8 cellular contexts compared by ENCODE assay signal in genomic region chr4:76147454-76148141, GRCh38. TPM values are rescaled to one million over a fixed set of nuclear protein-coding genes. Genes with fewer than 3 reads are reported as not detected.
DNase-seq lines count a peak whose midpoint lies in the region; TF ChIP-seq lines count a peak whose summit lies in the region.

No MANE protein-coding gene starts in this region.

- H4K91ac ChIP-seq in trophoblast cell (ENCODE audit: low read depth, low read length) = peak overlapping the region; percentile 72

- H3K27ac Mint-ChIP-seq in activated naive CD8-positive, alpha-beta T cell treated with anti-CD3 and anti-CD28 coated beads for 36 hours = peak overlapping the region; percentile 94

- no peaks in the 10 kb centered on the region for H3K9me2 ChIP-seq in GM23248 (ENCODE audit: insufficient read depth)

- H3K27me3 ChIP-seq in GM23248 (replicated peaks; ENCODE audit: insufficient read depth) (no peaks in the 10 kb centered on the region), cardiac muscle cell (no peaks in the 10 kb centered on the region), trophoblast cell (ENCODE audit: insufficient read depth, low read length) (no peaks in the 10 kb centered on the region)

- H3K79me2 ChIP-seq in GM23248 (ENCODE audit: insufficient read depth) = peaks cover 71% of the 10 kb centered on the region
- H3K79me2 ChIP-seq in trophoblast cell (ENCODE audit: control insufficient read depth, insufficient read depth, low read length, poor library complexity) = peaks cover 9% of the 10 kb centered on the region

- H4K20me1 ChIP-seq in GM23248 (ENCODE audit: insufficient read depth) = no peaks in the 10 kb centered on the region

- peak overlapping the region; percentile 58 for H3K18ac ChIP-seq in trophoblast cell (ENCODE audit: low read length)

- H3K4me2 ChIP-seq in GM23248 (ENCODE audit: unreplicated experiment) = peak overlapping the region; percentile 91
- H3K4me2 ChIP-seq in trophoblast cell (ENCODE audit: low read length) = peak overlapping the region; percentile 99

- H3K9ac ChIP-seq in GM23248 = peak overlapping the region; percentile 92
- peak overlapping the region; percentile 86 for H3K9ac ChIP-seq in trophoblast cell (ENCODE audit: low read length)

- peak; percentile 83 for DNase-seq in EH (ENCODE audit: low read depth)
- peak; percentile 87 for DNase-seq in GM23248
- peak; percentile 57 for DNase-seq in SHP77 treated with DMSO at 0.1 percent for 48 hours (lab: John Stamatoyannopoulos, UW)
- peak; percentile 65 for DNase-seq in activated naive CD8-positive, alpha-beta T cell treated with anti-CD3 and anti-CD28 coated beads for 36 hours
- DNase-seq in cardiac muscle cell (ENCODE audit: low read depth in 1 of 2, low spot score in 1 of 2) = peak; percentile 82 to 87
- DNase-seq in trophoblast cell = peak; percentile 25 to 45
- DNase-seq in GM19240 (ENCODE audit: insufficient read length, low spot score) = no peak

- peak overlapping the region; percentile 84 for H3K4ac ChIP-seq in trophoblast cell (ENCODE audit: low read depth, low read length)

- peak overlapping the region; percentile 98 for H3K4me3 Mint-ChIP-seq in activated naive CD8-positive, alpha-beta T cell treated with anti-CD3 and anti-CD28 coated beads for 36 hours

- peaks cover 23% of the 10 kb centered on the region for H3K36me3 Mint-ChIP-seq in activated naive CD8-positive, alpha-beta T cell treated with anti-CD3 and anti-CD28 coated beads for 36 hours

- TF ChIP-seq CTCF in cardiac muscle cell (IDR thresholded peaks at IDR 0.05; ENCODE audit: low read depth, low read length) = no peak

- H2BK5ac ChIP-seq in trophoblast cell (ENCODE audit: low read depth, low read length, poor library complexity) = peak overlapping the region; percentile 59

- H2AFZ ChIP-seq in GM23248 (peak overlapping the region; percentile 94), trophoblast cell (ENCODE audit: insufficient read depth, low read length, poor library complexity) (peak overlapping the region; percentile 89)

- H3K4me3 ChIP-seq in GM23248 = peak overlapping the region; percentile 88
- peak overlapping the region; percentile 95 for H3K4me3 ChIP-seq in cardiac muscle cell
- H3K4me3 ChIP-seq in trophoblast cell (ENCODE audit: low read depth, low read length) = peak overlapping the region; percentile 81

- no peak overlapping the region for H2AK5ac ChIP-seq in trophoblast cell (ENCODE audit: low read length)

- in situ Hi-C loops in GM23248 (cut with MboI) = no loop called here

- H3K36me3 ChIP-seq in GM23248 (ENCODE audit: low read depth) = peaks cover 16% of the 10 kb centered on the region
- H3K36me3 ChIP-seq in KOPT-K1 (ENCODE audit: insufficient read depth, low read length) = peaks cover 21% of the 10 kb centered on the region
- peaks cover 13% of the 10 kb centered on the region for H3K36me3 ChIP-seq in cardiac muscle cell
- H3K36me3 ChIP-seq in trophoblast cell (ENCODE audit: control insufficient read depth in 1 of 2, insufficient read depth in 2 of 2, low read length in 2 of 2) = peaks cover 0 to 2% of the 10 kb centered on the region in 2 experiments

- 1% methylated on average over 30 to 31 of the region's 31 CpGs for WGBS in GM23248 (ENCODE audit: low coverage in 1 of 2, low lambda C conversion rate in 2 of 2, missing lambda C conversion rate in 2 of 2), 2 experiments
- WGBS in trophoblast cell (ENCODE audit: extremely low coverage, insufficient coverage, insufficient read length) = no CpG with 5 or more reads among the region's 31 CpGs

- H3F3A ChIP-seq in GM23248 (ENCODE audit: insufficient read depth) = 0 out of 2 replicates have a peak, but pooled peaks cover 4% of the 10 kb centered on the region

- H2BK120ac ChIP-seq in trophoblast cell (ENCODE audit: insufficient read depth, low read length, poor library complexity) = peak overlapping the region; percentile 65

- no peaks in the 10 kb centered on the region for H3K9me3 Mint-ChIP-seq in activated naive CD8-positive, alpha-beta T cell treated with anti-CD3 and anti-CD28 coated beads for 36 hours

- H3K4me1 ChIP-seq in GM23248 (ENCODE audit: insufficient read depth) (peaks cover 28% of the 10 kb centered on the region), cardiac muscle cell (ENCODE audit: low read depth) (peaks cover 9% of the 10 kb centered on the region), trophoblast cell (ENCODE audit: control insufficient read depth in 1 of 2, insufficient read depth in 2 of 2, low read length in 2 of 2) (no peaks in the 10 kb centered on the region)

- H3K79me1 ChIP-seq in trophoblast cell (ENCODE audit: low read length) = peaks cover 6% of the 10 kb centered on the region

- no peak overlapping the region for H2BK12ac ChIP-seq in trophoblast cell (ENCODE audit: low read length)

- no peaks in the 10 kb centered on the region for H3K27me3 Mint-ChIP-seq in activated naive CD8-positive, alpha-beta T cell treated with anti-CD3 and anti-CD28 coated beads for 36 hours

- H3K23ac ChIP-seq in trophoblast cell (ENCODE audit: low read length) = no peak overlapping the region

- H3K27ac ChIP-seq in GM23248 (peak overlapping the region; percentile 86), KOPT-K1 (ENCODE audit: low read depth, low read length, poor library complexity, severe bottlenecking) (peak overlapping the region; percentile 84), cardiac muscle cell (peak overlapping the region; percentile 93), trophoblast cell (ENCODE audit: low read depth, low read length) (peak overlapping the region; percentile 77)

- no peaks in the 10 kb centered on the region for H3K9me3 ChIP-seq in GM23248 (ENCODE audit: low read depth)
- no peaks in the 10 kb centered on the region for H3K9me3 ChIP-seq in KOPT-K1 (ENCODE audit: insufficient read depth, low read length, poor library complexity, severe bottlenecking)
- H3K9me3 ChIP-seq in cardiac muscle cell (ENCODE audit: low read depth) = no peaks in the 10 kb centered on the region
- no peaks in the 10 kb centered on the region for H3K9me3 ChIP-seq in trophoblast cell (ENCODE audit: insufficient read depth, low read depth, low read length)

- peak overlapping the region; percentile 83 for H3K14ac ChIP-seq in trophoblast cell (ENCODE audit: low read length)

- H4K8ac ChIP-seq in trophoblast cell (ENCODE audit: low read depth, low read length) = peak overlapping the region; percentile 97

- H3K4me1 Mint-ChIP-seq in activated naive CD8-positive, alpha-beta T cell treated with anti-CD3 and anti-CD28 coated beads for 36 hours = peaks cover 21% of the 10 kb centered on the region

- peak overlapping the region; percentile 84 for H4K12ac ChIP-seq in trophoblast cell (ENCODE audit: low read depth, low read length)

RNA-seq across cellular contexts. Expression of gene NUP54, which starts 0.6 kb away (rescaled TPM):
- total RNA-seq in GM23248 (2014; rRNA removed; shearing (Covaris generic)) = 26.4 and 47.3 TPM in 2 replicates
- 35.9 and 37.6 TPM in 2 replicates for polyA plus RNA-seq in GM23248 (2016; fragmentation: Nextera tagmentation; extraction: Ambion mirVana)
- 10 to 100 TPM; 72.1 to 76.2 TPM for total RNA-seq in activated naive CD8-positive, alpha-beta T cell treated with anti-CD3 and anti-CD28 coated beads for 36 hours
- 22.0 and 22.9 TPM in 2 replicates for total RNA-seq in cardiac muscle cell
- 31.6 and 40.4 TPM in 2 replicates for polyA plus RNA-seq in cardiac muscle cell
- polyA plus RNA-seq in trophoblast cell (2013) = 28.5 and 29.6 TPM in 2 replicates
